16 cellular contexts compared by ENCODE assay signal in genomic region chr3:61117045-61117898, GRCh38.
"Had no signal": no experiment of that assay in that cellular context is flagged by ENCODE, and none has a peak within 500 bp of the region (broad histone marks: within the 10 kb centered on the region; RNA-seq: fewer than 3 reads in every experiment).

No MANE protein-coding gene starts in this region.

- H3K36me3 ChIP-seq: cardiac muscle cell, heart left ventricle, stomach, thyroid gland had no signal

- H3K27me3 ChIP-seq: cardiac muscle cell, heart left ventricle, stomach, thyroid gland had no signal

- H3K4me3 ChIP-seq: cardiac muscle cell, heart left ventricle, stomach, thyroid gland had no signal

- H3K27ac Mint-ChIP-seq: activated CD8-positive, alpha-beta T cell treated with anti-CD3 and anti-CD28 coated beads, Interleukin-2, amount 10 ng/mL, durations not matched to agents 7 days and 5 days; activated naive CD4-positive, alpha-beta T cell treated with anti-CD3 and anti-CD28 coated beads, Interleukin-2, amount 10 ng/mL, durations not matched to agents 7 days and 5 days; activated T-helper 1 cell treated with anti-CD3 and anti-CD28 coated beads, Interleukin-12 subunit alpha, Interleukin-12 subunit beta, Interleukin-2, Interleukin-4 antibody, amounts not matched to agents 30 ng/mL and 10 ng/mL and 1 ng/mL, durations not matched to agents 14 hours and 24 hours and 36 hours; naive thymus-derived CD4-positive, alpha-beta T cell; WTC11 had no signal

- H3K27me3 Mint-ChIP-seq: activated naive CD4-positive, alpha-beta T cell treated with anti-CD3 and anti-CD28 coated beads, Interleukin-2, amount 10 ng/mL, durations not matched to agents 7 days and 5 days; naive thymus-derived CD4-positive, alpha-beta T cell had no signal

- H3K27ac ChIP-seq: cardiac muscle cell, heart left ventricle, stomach, thyroid gland had no signal

- DNase-seq: activated CD4-positive, alpha-beta T cell treated with anti-CD3 and anti-CD28 coated beads for 48 hours; activated CD8-positive, alpha-beta memory T cell treated with anti-CD3 and anti-CD28 coated beads, Interleukin-2, amount 50 U/mL, for 48 hours; activated CD8-positive, alpha-beta T cell treated with anti-CD3 and anti-CD28 coated beads, Interleukin-2, amount 10 ng/mL, durations not matched to agents 7 days and 5 days; activated naive CD4-positive, alpha-beta T cell treated with anti-CD3 and anti-CD28 coated beads, Interleukin-2, amount 10 ng/mL, durations not matched to agents 7 days and 5 days; heart left ventricle; left colon; mammary epithelial cell; naive thymus-derived CD4-positive, alpha-beta T cell; posterior cingulate gyrus; stomach; thyroid gland had no signal

- H3K36me3 Mint-ChIP-seq: activated naive CD4-positive, alpha-beta T cell treated with anti-CD3 and anti-CD28 coated beads, Interleukin-2, amount 10 ng/mL, durations not matched to agents 7 days and 5 days had no signal

- H3K4me1 ChIP-seq: heart left ventricle had no signal

- H3K9me3 ChIP-seq: thyroid gland had no signal

- ATAC-seq: activated CD8-positive, alpha-beta T cell treated with anti-CD3 and anti-CD28 coated beads, Interleukin-2, amount 10 ng/mL, durations not matched to agents 7 days and 5 days; heart left ventricle; left colon; naive thymus-derived CD4-positive, alpha-beta T cell; WTC11 had no signal

- H3K4me1 Mint-ChIP-seq: WTC11 had no signal

- H3K4me3 Mint-ChIP-seq: activated CD8-positive, alpha-beta T cell treated with anti-CD3 and anti-CD28 coated beads, Interleukin-2, amount 10 ng/mL, durations not matched to agents 7 days and 5 days; activated naive CD4-positive, alpha-beta T cell treated with anti-CD3 and anti-CD28 coated beads, Interleukin-2, amount 10 ng/mL, durations not matched to agents 7 days and 5 days; activated T-helper 1 cell treated with anti-CD3 and anti-CD28 coated beads, Interleukin-12 subunit alpha, Interleukin-12 subunit beta, Interleukin-2, Interleukin-4 antibody, amounts not matched to agents 30 ng/mL and 10 ng/mL and 1 ng/mL, durations not matched to agents 14 hours and 24 hours and 36 hours; naive thymus-derived CD4-positive, alpha-beta T cell; WTC11 had no signal

- FAIRE-seq: small intestine, urothelium cell line had no signal
